In genomic region chr12:19480459-19480858, GRCh38 we compare ENCODE assay signal across 1 cellular context.
TF ChIP-seq lines count a peak whose summit lies in the region.

No MANE protein-coding gene starts in this region.

TF ChIP-seq in HEK293, 187 proteins besides CTCF, POLR2A, EP300 and RAD21 (continued from another document):
- TF ChIP-seq ZBTB26 (tag by site-specific recombination; optimal IDR thresholded peaks at IDR 0.05) (no peak), ZNF214 (tag by site-specific recombination; IDR thresholded peaks at IDR 0.05; ENCODE audit: borderline replicate concordance) (no peak), ZBTB1 (tag by site-specific recombination; IDR thresholded peaks at IDR 0.05) (no peak)
